8 cellular contexts compared by ENCODE assay signal in the genomic region with DNA sequence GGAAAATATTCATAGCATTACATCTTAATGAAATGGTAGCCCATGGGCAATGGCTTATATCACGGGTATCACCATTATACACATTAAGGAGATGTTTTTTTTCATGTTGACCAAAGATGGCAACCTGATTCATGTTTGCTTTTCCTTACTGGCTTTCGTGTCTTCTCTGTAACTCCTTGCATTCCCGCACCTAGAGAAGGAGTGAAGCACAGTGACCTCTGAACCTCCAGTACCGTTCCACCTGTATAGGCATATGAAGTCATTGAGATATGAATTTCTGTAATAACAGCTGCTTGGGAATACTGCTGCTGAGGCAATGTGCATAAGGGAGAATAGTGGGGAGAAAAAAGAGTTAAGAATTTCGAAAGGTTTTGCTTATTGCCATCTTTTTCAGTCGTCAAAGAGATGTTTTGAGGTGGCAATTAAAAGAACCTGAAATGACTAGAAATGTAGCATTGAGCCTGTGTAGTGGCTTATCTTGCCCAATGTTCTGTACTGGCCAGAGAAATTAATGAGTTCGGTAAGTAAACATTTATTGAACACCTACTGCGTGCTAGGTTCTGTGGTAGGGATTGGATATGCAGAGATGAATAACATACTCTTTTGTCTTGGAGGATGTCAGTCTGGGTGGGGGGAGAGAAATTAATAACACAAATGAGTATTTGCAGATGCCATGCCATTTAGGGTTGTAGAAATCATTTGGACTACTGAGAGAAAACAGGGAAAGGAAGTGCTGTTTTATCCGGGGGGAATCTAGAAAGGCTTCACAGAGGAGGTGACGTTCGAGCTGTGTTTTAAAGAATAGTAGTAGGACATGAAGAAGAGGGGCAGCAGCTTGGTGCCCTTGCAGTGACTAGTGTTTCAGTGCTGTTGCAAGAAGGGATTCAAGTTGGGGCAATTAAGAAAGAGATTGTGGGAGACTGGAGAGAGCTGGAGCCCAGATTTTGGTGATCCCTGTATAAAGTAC. TPM values are rescaled to one million over a fixed set of nuclear protein-coding genes. Genes with fewer than 3 reads are reported as not detected.
DNase-seq lines count a peak whose midpoint lies in the region; ATAC-seq and TF ChIP-seq lines count a peak whose summit lies in the region.

No MANE protein-coding gene starts in this region.

- whole genome bisulfite sequencing in SK-N-SH (ENCODE audit: low lambda C conversion rate), result 25% methylated on average over 11 of the region's 11 CpGs
- 41% methylated on average over 11 of the region's 11 CpGs for whole genome bisulfite sequencing in hepatocyte (ENCODE audit: low lambda C conversion rate, missing lambda C conversion rate)
- WGBS in stomach, 5 donors, result 29 to 33% (median 31%) methylated on average over 11 of the region's 11 CpGs

- no peak overlapping the region for H2AFZ ChIP-seq in SK-N-SH (ENCODE audit: low read depth)
- H2AFZ ChIP-seq in hepatocyte, result no peak overlapping the region

- no peaks in the 10 kb centered on the region for H3K27me3 Mint-ChIP-seq in activated CD4-positive, alpha-beta memory T cell treated with anti-CD3 and anti-CD28 coated beads, Interleukin-2, amount 10 ng/mL, durations not matched to agents 7 days and 5 days

- POLR2A ChIA-PET in SK-N-SH (lab: Yijun Ruan, JAX), result interaction anchor here (0.7 kb wide), 1 partner anchor 1978 kb away, joined by 3 read pairs; no protein-coding TSS in a partner anchor
- POLR2A ChIA-PET in activated CD4-positive, alpha-beta memory T cell treated with anti-CD3 and anti-CD28 coated beads, Interleukin-2, amount 10 ng/mL, durations not matched to agents 7 days and 5 days (lab: Charles Lee), result interaction anchor here (1.1 to 7.1 kb wide), 7 partner anchors 9 to 226 kb away, joined by 3 to 95 read pairs (median 6); a partner anchor contains a TSS

- no peak for TF ChIP-seq CTCF in SK-N-SH (IDR thresholded peaks at IDR 0.05)
- no peak for TF ChIP-seq CTCF in hepatocyte (IDR thresholded peaks at IDR 0.05; ENCODE audit: poor library complexity)
- no peak for TF ChIP-seq CTCF in stomach (IDR thresholded peaks at IDR 0.05)

- peaks cover 33% of the 10 kb centered on the region for H3K36me3 Mint-ChIP-seq in activated CD4-positive, alpha-beta memory T cell treated with anti-CD3 and anti-CD28 coated beads, Interleukin-2, amount 10 ng/mL, durations not matched to agents 7 days and 5 days (ENCODE audit: low read depth)

- H3K4me2 ChIP-seq in SK-N-SH (peak overlapping the region; percentile 82), hepatocyte (peak overlapping the region; percentile 73)

- H3K27me3 ChIP-seq in SK-N-SH (ENCODE audit: insufficient read depth) (no peaks in the 10 kb centered on the region), hepatocyte (no peaks in the 10 kb centered on the region), stomach (no peaks in the 10 kb centered on the region)

- H3K4me3 Mint-ChIP-seq in activated CD4-positive, alpha-beta memory T cell treated with anti-CD3 and anti-CD28 coated beads, Interleukin-2, amount 10 ng/mL, durations not matched to agents 7 days and 5 days, result peak overlapping the region; percentile 99

- peaks cover 7% of the 10 kb centered on the region for H3F3A ChIP-seq in SK-N-SH (replicated peaks; ENCODE audit: insufficient read depth)

- H4K20me1 ChIP-seq in SK-N-SH (ENCODE audit: insufficient read depth) (peaks cover 64% of the 10 kb centered on the region), hepatocyte (ENCODE audit: insufficient read depth, poor library complexity, severe bottlenecking) (peaks cover 45% of the 10 kb centered on the region)

- peak overlapping the region; percentile 17 for H3K27ac Mint-ChIP-seq in activated CD4-positive, alpha-beta memory T cell treated with anti-CD3 and anti-CD28 coated beads, Interleukin-2, amount 10 ng/mL, durations not matched to agents 7 days and 5 days

- no peaks in the 10 kb centered on the region for H3K9me3 ChIP-seq in SK-N-SH
- H3K9me3 ChIP-seq in hepatocyte (ENCODE audit: low read depth), result no peaks in the 10 kb centered on the region
- H3K9me3 ChIP-seq in stomach, result no peaks in the 10 kb centered on the region

- H3K4me3 ChIP-seq in SK-N-SH (ENCODE audit: low read depth in 2 of 2, low read length in 1 of 2) (peak overlapping the region; percentile 86 to 98), hepatocyte (peak overlapping the region; percentile 80), stomach (peak overlapping the region; percentile 78 to 98 (median 86))

- ATAC-seq in SK-N-SH treated with all-trans-retinoic acid at 6 μM for 48 hours (no peak), GM21390 (IDR thresholded peaks at IDR 0.05; ENCODE audit: unreplicated experiment) (no peak)

- peaks cover 9 to 36% of the 10 kb centered on the region in 2 experiments; a peak in 3 of 4 replicates for H3K4me1 ChIP-seq in SK-N-SH (ENCODE audit: control insufficient read depth in 1 of 2, insufficient read depth in 2 of 2, low read depth in 1 of 2, low read length in 1 of 2)
- peaks cover 34% of the 10 kb centered on the region for H3K4me1 ChIP-seq in hepatocyte (ENCODE audit: insufficient read depth)
- H3K4me1 ChIP-seq in stomach, result peaks cover 48 to 84% (median 72%) of the 10 kb centered on the region in 4 donors

- TF ChIP-seq RAD21 in SK-N-SH (IDR thresholded peaks at IDR 0.05; ENCODE audit: low read length), result no peak

- CTCF ChIA-PET in SK-N-SH (lab: Yijun Ruan, JAX), result interaction anchor here (0.8 to 2.1 kb wide), 6 partner anchors 12 to 104 kb away, joined by 3 to 14 read pairs (median 4); no protein-coding TSS in a partner anchor
- CTCF ChIA-PET in activated CD4-positive, alpha-beta memory T cell treated with anti-CD3 and anti-CD28 coated beads, Interleukin-2, amount 10 ng/mL, durations not matched to agents 7 days and 5 days (lab: Charles Lee), result interaction anchor here (0.8 to 1.5 kb wide), 7 partner anchors 11 to 439 kb away, joined by 3 to 8 read pairs (median 4); no protein-coding TSS in a partner anchor

- H3K4me1 Mint-ChIP-seq in activated CD4-positive, alpha-beta memory T cell treated with anti-CD3 and anti-CD28 coated beads, Interleukin-2, amount 10 ng/mL, durations not matched to agents 7 days and 5 days, result peaks cover 55% of the 10 kb centered on the region

- H3K9ac ChIP-seq in SK-N-SH, result peak overlapping the region; percentile 98

- H3K9me3 Mint-ChIP-seq in activated CD4-positive, alpha-beta memory T cell treated with anti-CD3 and anti-CD28 coated beads, Interleukin-2, amount 10 ng/mL, durations not matched to agents 7 days and 5 days, result no peaks in the 10 kb centered on the region

- no peak for TF ChIP-seq POLR2A in stomach (IDR thresholded peaks at IDR 0.05)

- DNase-seq in SK-N-SH (no peak), hepatocyte (ENCODE audit: low spot score) (no peak), stomach (no peak), NCI-H524 treated with DMSO at 0.1 percent for 48 hours (lab: John Stamatoyannopoulos, UW) (no peak), LoVo (ENCODE audit: low spot score) (no peak)
- no peak for DNase-seq in activated CD4-positive, alpha-beta memory T cell treated with anti-CD3 and anti-CD28 coated beads, Interleukin-2, amount 10 ng/mL, durations not matched to agents 7 days and 5 days

- H3K36me3 ChIP-seq in SK-N-SH (replicated peaks in 1 of 2; ENCODE audit: control insufficient read depth in 1 of 2, insufficient read depth in 2 of 2, low read length in 1 of 2), result peaks cover 7 to 21% of the 10 kb centered on the region in 2 experiments
- no peaks in the 10 kb centered on the region for H3K36me3 ChIP-seq in hepatocyte (replicated peaks; ENCODE audit: insufficient read depth, low read depth)
- H3K36me3 ChIP-seq in stomach, result peaks cover 0 to 13% (median 7%) of the 10 kb centered on the region in 4 donors

- H3K79me2 ChIP-seq in SK-N-SH (ENCODE audit: insufficient read depth) (peaks cover 92% of the 10 kb centered on the region), hepatocyte (peaks cover 72% of the 10 kb centered on the region)

- TF ChIP-seq EP300 in SK-N-SH (IDR thresholded peaks at IDR 0.05; ENCODE audit: borderline replicate concordance in 1 of 2, low read depth in 1 of 2, low read length in 1 of 2), result no peak
- TF ChIP-seq EP300 in stomach (IDR thresholded peaks at IDR 0.05), result no peak

- peak overlapping the region; percentile 11 to 97 for H3K27ac ChIP-seq in SK-N-SH (ENCODE audit: low read depth in 2 of 2, low read length in 1 of 2)
- H3K27ac ChIP-seq in hepatocyte, result peak overlapping the region; percentile 100
- peak overlapping the region in 4 of 5 donors; percentile 96 to 99 (median 98) for H3K27ac ChIP-seq in stomach

- no peaks in the 10 kb centered on the region for H3K9me2 ChIP-seq in SK-N-SH
- no peaks in the 10 kb centered on the region for H3K9me2 ChIP-seq in hepatocyte (replicated peaks; ENCODE audit: insufficient read depth)

- intact Hi-C loops in stomach (cut with DNase I; ENCODE audit: low total_unique reads), result no loop called here

TF ChIP-seq in SK-N-SH, 30 proteins besides CTCF, POLR2A, EP300 and RAD21 (continues in another document):
- TF ChIP-seq YY1 (IDR thresholded peaks at IDR 0.05; ENCODE audit: low read depth), result no peak
- TF ChIP-seq FOSL2 (IDR thresholded peaks at IDR 0.05; ENCODE audit: borderline replicate concordance, low read depth), result no peak
- no peak for TF ChIP-seq RXRA (IDR thresholded peaks at IDR 0.05; ENCODE audit: borderline replicate concordance, low read depth)
- no peak for TF ChIP-seq TCF12 (IDR thresholded peaks at IDR 0.05)
- TF ChIP-seq FOXJ3 (CRISPR knock-in tag; IDR thresholded peaks at IDR 0.05), result no peak

TF ChIP-seq in SK-N-SH treated with all-trans-retinoic acid at 6 μM for 48 hours, 23 proteins besides CTCF, POLR2A, EP300 and RAD21:
- no peak for TF ChIP-seq OSR1 (CRISPR knock-in tag; IDR thresholded peaks at IDR 0.05)

RNA-seq across cellular contexts. Expression of a gene that starts 2.5 kb away (rescaled TPM):
- polyA plus RNA-seq in SK-N-SH (2012; rRNA removed) (14.0 and 22.2 TPM in 2 replicates), hepatocyte (11.9 and 12.1 TPM in 2 replicates), stomach (10 to 100 TPM in 1 of 3 donors, 1 to 10 TPM in 2; 8.2 to 13.3 (median 9.9) TPM)
- 10.7 and 15.3 TPM in 2 replicates for polyA plus RNA-seq in SK-N-SH (2012; cell fraction: cytosol; rRNA removed)
- 9.5 and 18.5 TPM in 2 replicates for polyA plus RNA-seq in SK-N-SH (2012; cell fraction: nucleus; rRNA removed)
- total RNA-seq in activated CD4-positive, alpha-beta memory T cell treated with anti-CD3 and anti-CD28 coated beads, Interleukin-2, amount 10 ng/mL, durations not matched to agents 7 days and 5 days, result 10 to 100 TPM; 46.9 to 48.8 TPM
- total RNA-seq in hepatocyte (54.8 and 62.8 TPM in 2 replicates), stomach (10 to 100 TPM; 18.1 to 92.0 (median 31.2) TPM)

RNA-seq across cellular contexts. Expression of a gene that starts 50.5 kb away (rescaled TPM):
- 27.5 and 32.2 TPM in 2 replicates for polyA plus RNA-seq in SK-N-SH (2012; rRNA removed)
- polyA plus RNA-seq in SK-N-SH (2012; cell fraction: cytosol; rRNA removed), result 11.8 and 23.4 TPM in 2 replicates
- 23.2 and 33.0 TPM in 2 replicates for polyA plus RNA-seq in SK-N-SH (2012; cell fraction: nucleus; rRNA removed)
- total RNA-seq in activated CD4-positive, alpha-beta memory T cell treated with anti-CD3 and anti-CD28 coated beads, Interleukin-2, amount 10 ng/mL, durations not matched to agents 7 days and 5 days, result 10 to 100 TPM; 40.0 to 41.3 TPM
- total RNA-seq in hepatocyte, result 18.7 and 19.5 TPM in 2 replicates
- polyA plus RNA-seq in hepatocyte, result 10.7 and 11.0 TPM in 2 replicates
- 100 to 1,000 TPM in 1 of 5 donors, 10 to 100 TPM in 3, 1 to 10 TPM in 1; 6.4 to 151 (median 25.0) TPM for total RNA-seq in stomach
- 10 to 100 TPM in 1 of 3 donors, 1 to 10 TPM in 2; 8.7 to 17.1 (median 9.2) TPM for polyA plus RNA-seq in stomach
